In genomic region chr1:182952677-182953444, GRCh38 we compare ENCODE assay signal across 14 cellular contexts. TPM values are rescaled to one million over a fixed set of nuclear protein-coding genes. Genes with fewer than 3 reads are reported as not detected.
DNase-seq lines count a peak whose midpoint lies in the region; ATAC-seq and TF ChIP-seq lines count a peak whose summit lies in the region.
"Had no signal": no experiment of that assay in that cellular context is flagged by ENCODE, and none has a peak within 500 bp of the region (broad histone marks: within the 10 kb centered on the region; RNA-seq: fewer than 3 reads in every experiment).

SHCBP1L (minus strand) TSS chr1:182953166; CDS start chr1:182953133, 33 bp downstream.

- intact Hi-C loops in left ventricle myocardium superior (cut with micrococcal nuclease) (no loop called here), posterior cingulate gyrus (cut with DNase I) (no loop called here)

- no peak for TF ChIP-seq CTCF in astrocyte of the cerebellum (IDR thresholded peaks at IDR 0.05; ENCODE audit: low read depth, low read length, missing control alignments)

- peak within 1 kb of the TSS; percentile 12 for H3K4me3 ChIP-seq in astrocyte of the cerebellum (ENCODE audit: low read depth, low read length)
- peak within 1 kb of the TSS; percentile 11 for H3K4me3 ChIP-seq in skeletal muscle cell (ENCODE audit: low read depth, low read length)

- in situ Hi-C loops in astrocyte of the cerebellum (cut with HindIII; ENCODE audit: low sequenced_read_pairs), result no loop called here

- ATAC-seq in left ventricle myocardium superior, result peak; percentile 60
- ATAC-seq in left lobe of liver, result no peak
- no peak for ATAC-seq in GM21515 (IDR thresholded peaks at IDR 0.05; ENCODE audit: unreplicated experiment)

- peak; percentile 18 for DNase-seq in GM03348 (ENCODE audit: low spot score)
- no peak for DNase-seq in astrocyte of the cerebellum (ENCODE audit: low read depth)
- DNase-seq in left ventricle myocardium superior, result no peak
- no peak for DNase-seq in skeletal muscle cell (ENCODE audit: low read depth)
- no peak for DNase-seq in posterior cingulate gyrus
- no peak for DNase-seq in left lobe of liver (ENCODE audit: low spot score)
- no peak for DNase-seq in GF-D8 (lab: John Stamatoyannopoulos, UW)
- DNase-seq: activated CD4-positive, CD25-positive, alpha-beta regulatory T cell; NCI-H69; SHP77 treated with DMSO at 0.1 percent for 48 hours had no signal

RNA-seq across cellular contexts. Expression of gene SHCBP1L, which starts in this region (rescaled TPM):
- not detected for total RNA-seq in left ventricle myocardium superior
- not detected for total RNA-seq in left lobe of liver
- total RNA-seq: activated T-helper 1 cell treated with anti-CD3 and anti-CD28 coated beads, Interleukin-12 subunit alpha, Interleukin-12 subunit beta, Interleukin-2, Interleukin-4 antibody, amounts not matched to agents 30 ng/mL and 10 ng/mL and 1 ng/mL, durations not matched to agents 14 hours and 24 hours and 36 hours; G401; pulmonary artery endothelial cell had no signal

Comparison
In these comparisons a context has a peak if more than half of its experiments do, and no peak if none do; other contexts are left out.
1. Peak in ATAC-seq in left ventricle myocardium superior; RNA of the gene not detected or under 1 TPM.